In the genomic region with DNA sequence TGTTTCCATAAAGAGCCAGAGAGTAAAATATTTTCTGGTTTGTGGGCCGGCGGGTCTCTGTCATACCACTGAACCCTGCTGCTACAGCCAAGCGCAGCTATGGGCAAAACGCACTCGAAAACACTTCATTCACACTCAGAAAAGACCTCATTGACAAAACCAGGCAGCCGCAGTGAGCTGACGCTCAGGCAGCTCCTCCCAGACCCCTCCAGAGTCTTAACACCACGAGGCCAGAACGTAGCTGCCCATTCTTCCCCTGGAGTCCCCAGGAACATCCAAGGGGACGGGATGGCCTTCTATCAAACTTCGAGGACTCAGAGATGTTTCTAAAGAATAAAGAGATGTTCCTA, we compare ENCODE assay signal across 1 cellular context.
TF ChIP-seq lines count a peak whose summit lies in the region.

No MANE protein-coding gene starts in this region.

TF ChIP-seq in WTC11, 78 proteins besides CTCF, POLR2A, EP300 and RAD21 (continued from another document):
- TF ChIP-seq, protein P1, sequence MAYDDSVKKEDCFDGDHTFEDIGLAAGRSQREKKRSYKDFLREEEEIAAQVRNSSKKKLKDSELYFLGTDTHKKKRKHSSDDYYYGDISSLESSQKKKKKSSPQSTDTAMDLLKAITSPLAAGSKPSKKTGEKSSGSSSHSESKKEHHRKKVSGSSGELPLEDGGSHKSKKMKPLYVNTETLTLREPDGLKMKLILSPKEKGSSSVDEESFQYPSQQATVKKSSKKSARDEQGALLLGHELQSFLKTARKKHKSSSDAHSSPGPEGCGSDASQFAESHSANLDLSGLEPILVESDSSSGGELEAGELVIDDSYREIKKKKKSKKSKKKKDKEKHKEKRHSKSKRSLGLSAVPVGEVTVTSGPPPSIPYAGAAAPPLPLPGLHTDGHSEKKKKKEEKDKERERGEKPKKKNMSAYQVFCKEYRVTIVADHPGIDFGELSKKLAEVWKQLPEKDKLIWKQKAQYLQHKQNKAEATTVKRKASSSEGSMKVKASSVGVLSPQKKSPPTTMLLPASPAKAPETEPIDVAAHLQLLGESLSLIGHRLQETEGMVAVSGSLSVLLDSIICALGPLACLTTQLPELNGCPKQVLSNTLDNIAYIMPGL (CRISPR knock-in tag; IDR thresholded peaks at IDR 0.05): no peak
- no peak for TF ChIP-seq NFE2L1 (CRISPR knock-in tag; IDR thresholded peaks at IDR 0.05)
- TF ChIP-seq ELF4 (CRISPR knock-in tag; IDR thresholded peaks at IDR 0.05; ENCODE audit: low read depth): no peak
- TF ChIP-seq PRRX2 (CRISPR knock-in tag; IDR thresholded peaks at IDR 0.05): no peak
- no peak for TF ChIP-seq ZNF232 (CRISPR knock-in tag; IDR thresholded peaks at IDR 0.05)
- TF ChIP-seq, protein P2, sequence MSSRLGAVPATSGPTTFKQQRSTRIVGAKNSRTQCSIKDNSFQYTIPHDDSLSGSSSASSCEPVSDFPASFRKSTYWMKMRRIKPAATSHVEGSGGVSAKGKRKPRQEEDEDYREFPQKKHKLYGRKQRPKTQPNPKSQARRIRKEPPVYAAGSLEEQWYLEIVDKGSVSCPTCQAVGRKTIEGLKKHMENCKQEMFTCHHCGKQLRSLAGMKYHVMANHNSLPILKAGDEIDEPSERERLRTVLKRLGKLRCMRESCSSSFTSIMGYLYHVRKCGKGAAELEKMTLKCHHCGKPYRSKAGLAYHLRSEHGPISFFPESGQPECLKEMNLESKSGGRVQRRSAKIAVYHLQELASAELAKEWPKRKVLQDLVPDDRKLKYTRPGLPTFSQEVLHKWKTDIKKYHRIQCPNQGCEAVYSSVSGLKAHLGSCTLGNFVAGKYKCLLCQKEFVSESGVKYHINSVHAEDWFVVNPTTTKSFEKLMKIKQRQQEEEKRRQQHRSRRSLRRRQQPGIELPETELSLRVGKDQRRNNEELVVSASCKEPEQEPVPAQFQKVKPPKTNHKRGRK (CRISPR knock-in tag; IDR thresholded peaks at IDR 0.05; ENCODE audit: borderline replicate concordance): no peak
- TF ChIP-seq, protein P3, sequence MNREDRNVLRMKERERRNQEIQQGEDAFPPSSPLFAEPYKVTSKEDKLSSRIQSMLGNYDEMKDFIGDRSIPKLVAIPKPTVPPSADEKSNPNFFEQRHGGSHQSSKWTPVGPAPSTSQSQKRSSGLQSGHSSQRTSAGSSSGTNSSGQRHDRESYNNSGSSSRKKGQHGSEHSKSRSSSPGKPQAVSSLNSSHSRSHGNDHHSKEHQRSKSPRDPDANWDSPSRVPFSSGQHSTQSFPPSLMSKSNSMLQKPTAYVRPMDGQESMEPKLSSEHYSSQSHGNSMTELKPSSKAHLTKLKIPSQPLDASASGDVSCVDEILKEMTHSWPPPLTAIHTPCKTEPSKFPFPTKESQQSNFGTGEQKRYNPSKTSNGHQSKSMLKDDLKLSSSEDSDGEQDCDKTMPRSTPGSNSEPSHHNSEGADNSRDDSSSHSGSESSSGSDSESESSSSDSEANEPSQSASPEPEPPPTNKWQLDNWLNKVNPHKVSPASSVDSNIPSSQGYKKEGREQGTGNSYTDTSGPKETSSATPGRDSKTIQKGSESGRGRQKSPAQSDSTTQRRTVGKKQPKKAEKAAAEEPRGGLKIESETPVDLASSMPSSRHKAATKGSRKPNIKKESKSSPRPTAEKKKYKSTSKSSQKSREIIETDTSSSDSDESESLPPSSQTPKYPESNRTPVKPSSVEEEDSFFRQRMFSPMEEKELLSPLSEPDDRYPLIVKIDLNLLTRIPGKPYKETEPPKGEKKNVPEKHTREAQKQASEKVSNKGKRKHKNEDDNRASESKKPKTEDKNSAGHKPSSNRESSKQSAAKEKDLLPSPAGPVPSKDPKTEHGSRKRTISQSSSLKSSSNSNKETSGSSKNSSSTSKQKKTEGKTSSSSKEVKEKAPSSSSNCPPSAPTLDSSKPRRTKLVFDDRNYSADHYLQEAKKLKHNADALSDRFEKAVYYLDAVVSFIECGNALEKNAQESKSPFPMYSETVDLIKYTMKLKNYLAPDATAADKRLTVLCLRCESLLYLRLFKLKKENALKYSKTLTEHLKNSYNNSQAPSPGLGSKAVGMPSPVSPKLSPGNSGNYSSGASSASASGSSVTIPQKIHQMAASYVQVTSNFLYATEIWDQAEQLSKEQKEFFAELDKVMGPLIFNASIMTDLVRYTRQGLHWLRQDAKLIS (CRISPR knock-in tag; IDR thresholded peaks at IDR 0.05; ENCODE audit: borderline replicate concordance): no peak
- TF ChIP-seq ZNF121 (CRISPR knock-in tag; IDR thresholded peaks at IDR 0.05): no peak
